Comparison of ENCODE assay signal across 8 cellular contexts in genomic region chr2:5915926-5916325, GRCh38.
DNase-seq lines count a peak whose midpoint lies in the region; ATAC-seq and TF ChIP-seq lines count a peak whose summit lies in the region.

No MANE protein-coding gene starts in this region.

- peaks cover 4% of the 10 kb centered on the region for H3K9me3 Mint-ChIP-seq in activated T-helper 2 cell treated with anti-CD3 and anti-CD28 coated beads, Interferon-gamma antibody, Interleukin-2, Interleukin-4, amounts not matched to agents 10 μg/mL and 5 μg/mL and 100 μg/mL, durations not matched to agents 14 hours and 24 hours and 36 hours

- no peak for ATAC-seq in right cardiac atrium
- ATAC-seq in HG03342 (IDR thresholded peaks at IDR 0.05; ENCODE audit: unreplicated experiment), result no peak
- no peak for ATAC-seq in HG03175 (IDR thresholded peaks at IDR 0.05; ENCODE audit: unreplicated experiment)

- H3K27me3 ChIP-seq in OCI-LY1 (ENCODE audit: insufficient read depth, low read length), result no peaks in the 10 kb centered on the region
- no peaks in the 10 kb centered on the region for H3K27me3 ChIP-seq in right cardiac atrium (ENCODE audit: control insufficient read depth, insufficient read depth)

- H3K4me2 ChIP-seq in OCI-LY1 (ENCODE audit: low read length), result no peak overlapping the region

- H2AFZ ChIP-seq in OCI-LY1 (ENCODE audit: low read length), result no peak overlapping the region

- intact Hi-C loops in right cardiac atrium (cut with DNase I), result no loop called here
- intact Hi-C loops in activated T-helper 2 cell treated with anti-CD3 and anti-CD28 coated beads, Interferon-gamma antibody, Interleukin-2, Interleukin-4, amounts not matched to agents 10 μg/mL and 5 μg/mL and 100 μg/mL, durations not matched to agents 14 hours and 24 hours and 36 hours (cut with micrococcal nuclease), result no loop called here

- H3K4me1 ChIP-seq in OCI-LY1 (ENCODE audit: insufficient read depth, low read length, severe bottlenecking) (no peaks in the 10 kb centered on the region), right cardiac atrium (ENCODE audit: control insufficient read depth, insufficient read depth, low read length) (peaks cover 3% of the 10 kb centered on the region)

- peaks cover 5% of the 10 kb centered on the region for H3K9me3 ChIP-seq in OCI-LY1 (ENCODE audit: low read length)
- no peaks in the 10 kb centered on the region for H3K9me3 ChIP-seq in right cardiac atrium (ENCODE audit: control insufficient read depth, low read length)

- TF ChIP-seq CTCF in GM13977 (IDR thresholded peaks at IDR 0.05; ENCODE audit: extremely low read depth, insufficient read depth, missing control alignments) (peak; percentile 40), OCI-LY1 (IDR thresholded peaks at IDR 0.05; ENCODE audit: low read length) (peak; percentile 73)

- DNase-seq in CMK (ENCODE audit: low read depth), result peak; percentile 8
- DNase-seq in GM13977 (ENCODE audit: low spot score), result no peak
- DNase-seq in right cardiac atrium, result no peak
- DNase-seq in MV-4-11 (lab: John Stamatoyannopoulos, UW), result no peak
- DNase-seq in activated T-helper 2 cell treated with anti-CD3 and anti-CD28 coated beads, Interferon-gamma antibody, Interleukin-2, Interleukin-4, amounts not matched to agents 10 μg/mL and 5 μg/mL and 100 μg/mL, durations not matched to agents 14 hours and 24 hours and 36 hours (ENCODE audit: low spot score), result no peak

- no peaks in the 10 kb centered on the region; the same call in 1 of the 2 replicates for H3K36me3 ChIP-seq in OCI-LY1 (ENCODE audit: insufficient read depth, low read length)

- H3K36me3 Mint-ChIP-seq in activated T-helper 2 cell treated with anti-CD3 and anti-CD28 coated beads, Interferon-gamma antibody, Interleukin-2, Interleukin-4, amounts not matched to agents 10 μg/mL and 5 μg/mL and 100 μg/mL, durations not matched to agents 14 hours and 24 hours and 36 hours (ENCODE audit: low read depth), result no peaks in the 10 kb centered on the region

- in situ Hi-C loops in GM13977 (cut with MboI; ENCODE audit: low pct_unique_long_range_greater_than_20kb, low sequenced_read_pairs, unreplicated experiment), result no loop called here

- no peak overlapping the region for H3K9ac ChIP-seq in OCI-LY1 (ENCODE audit: low read length)

- H3K4me3 Mint-ChIP-seq in activated T-helper 2 cell treated with anti-CD3 and anti-CD28 coated beads, Interferon-gamma antibody, Interleukin-2, Interleukin-4, amounts not matched to agents 10 μg/mL and 5 μg/mL and 100 μg/mL, durations not matched to agents 14 hours and 24 hours and 36 hours (ENCODE audit: low read depth), result no peak overlapping the region

- H3K4me3 ChIP-seq in OCI-LY1 (ENCODE audit: low read depth, low read length, poor library complexity, severe bottlenecking) (no peak overlapping the region), right cardiac atrium (ENCODE audit: low read length) (no peak overlapping the region)

- no peaks in the 10 kb centered on the region for H3K4me1 Mint-ChIP-seq in activated T-helper 2 cell treated with anti-CD3 and anti-CD28 coated beads, Interferon-gamma antibody, Interleukin-2, Interleukin-4, amounts not matched to agents 10 μg/mL and 5 μg/mL and 100 μg/mL, durations not matched to agents 14 hours and 24 hours and 36 hours (ENCODE audit: low read depth)

- H3K27ac ChIP-seq in OCI-LY1 (ENCODE audit: low read depth, low read length, poor library complexity, severe bottlenecking) (no peak overlapping the region), right cardiac atrium (ENCODE audit: low read length) (peak overlapping the region; percentile 99)

- H4K20me1 ChIP-seq in OCI-LY1 (ENCODE audit: insufficient read depth, low read length), result no peaks in the 10 kb centered on the region

- no peaks in the 10 kb centered on the region for H3K27me3 Mint-ChIP-seq in activated T-helper 2 cell treated with anti-CD3 and anti-CD28 coated beads, Interferon-gamma antibody, Interleukin-2, Interleukin-4, amounts not matched to agents 10 μg/mL and 5 μg/mL and 100 μg/mL, durations not matched to agents 14 hours and 24 hours and 36 hours (ENCODE audit: low read depth)

- no peaks in the 10 kb centered on the region for H3K79me2 ChIP-seq in OCI-LY1 (ENCODE audit: insufficient read depth, low read length)

- H3K27ac Mint-ChIP-seq in activated T-helper 2 cell treated with anti-CD3 and anti-CD28 coated beads, Interferon-gamma antibody, Interleukin-2, Interleukin-4, amounts not matched to agents 10 μg/mL and 5 μg/mL and 100 μg/mL, durations not matched to agents 14 hours and 24 hours and 36 hours, result no peak overlapping the region

- H3F3A ChIP-seq in OCI-LY1 (ENCODE audit: insufficient read depth, low read length), result no peaks in the 10 kb centered on the region

- 53% methylated on average over 4 of the region's 4 CpGs for WGBS in right cardiac atrium

- no peaks in the 10 kb centered on the region for H3K9me2 ChIP-seq in OCI-LY1 (ENCODE audit: low read depth, low read length)
